In the genomic region with DNA sequence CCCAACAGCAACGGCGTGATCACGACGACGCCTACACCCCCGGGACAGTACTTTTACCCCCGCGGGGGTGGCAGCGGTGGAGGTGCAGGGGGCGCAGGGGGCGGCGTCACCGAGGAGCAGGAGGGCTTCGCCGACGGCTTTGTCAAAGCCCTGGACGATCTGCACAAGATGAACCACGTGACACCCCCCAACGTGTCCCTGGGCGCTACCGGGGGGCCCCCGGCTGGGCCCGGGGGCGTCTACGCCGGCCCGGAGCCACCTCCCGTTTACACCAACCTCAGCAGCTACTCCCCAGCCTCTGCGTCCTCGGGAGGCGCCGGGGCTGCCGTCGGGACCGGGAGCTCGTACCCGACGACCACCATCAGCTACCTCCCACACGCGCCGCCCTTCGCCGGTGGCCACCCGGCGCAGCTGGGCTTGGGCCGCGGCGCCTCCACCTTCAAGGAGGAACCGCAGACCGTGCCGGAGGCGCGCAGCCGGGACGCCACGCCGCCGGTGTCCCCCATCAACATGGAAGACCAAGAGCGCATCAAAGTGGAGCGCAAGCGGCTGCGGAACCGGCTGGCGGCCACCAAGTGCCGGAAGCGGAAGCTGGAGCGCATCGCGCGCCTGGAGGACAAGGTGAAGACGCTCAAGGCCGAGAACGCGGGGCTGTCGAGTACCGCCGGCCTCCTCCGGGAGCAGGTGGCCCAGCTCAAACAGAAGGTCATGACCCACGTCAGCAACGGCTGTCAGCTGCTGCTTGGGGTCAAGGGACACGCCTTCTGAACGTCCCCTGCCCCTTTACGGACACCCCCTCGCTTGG, we compare ENCODE assay signal across 1 cellular context.
A peak's percentile ranks its signal among the peaks of the same experiment; 100 is the strongest.
TF ChIP-seq lines count a peak whose summit lies in the region.

No MANE protein-coding gene starts in this region.

TF ChIP-seq in K562, 482 proteins besides CTCF, POLR2A, EP300 and RAD21 (continued from another document and continues in another):
- TF ChIP-seq, protein P1, sequence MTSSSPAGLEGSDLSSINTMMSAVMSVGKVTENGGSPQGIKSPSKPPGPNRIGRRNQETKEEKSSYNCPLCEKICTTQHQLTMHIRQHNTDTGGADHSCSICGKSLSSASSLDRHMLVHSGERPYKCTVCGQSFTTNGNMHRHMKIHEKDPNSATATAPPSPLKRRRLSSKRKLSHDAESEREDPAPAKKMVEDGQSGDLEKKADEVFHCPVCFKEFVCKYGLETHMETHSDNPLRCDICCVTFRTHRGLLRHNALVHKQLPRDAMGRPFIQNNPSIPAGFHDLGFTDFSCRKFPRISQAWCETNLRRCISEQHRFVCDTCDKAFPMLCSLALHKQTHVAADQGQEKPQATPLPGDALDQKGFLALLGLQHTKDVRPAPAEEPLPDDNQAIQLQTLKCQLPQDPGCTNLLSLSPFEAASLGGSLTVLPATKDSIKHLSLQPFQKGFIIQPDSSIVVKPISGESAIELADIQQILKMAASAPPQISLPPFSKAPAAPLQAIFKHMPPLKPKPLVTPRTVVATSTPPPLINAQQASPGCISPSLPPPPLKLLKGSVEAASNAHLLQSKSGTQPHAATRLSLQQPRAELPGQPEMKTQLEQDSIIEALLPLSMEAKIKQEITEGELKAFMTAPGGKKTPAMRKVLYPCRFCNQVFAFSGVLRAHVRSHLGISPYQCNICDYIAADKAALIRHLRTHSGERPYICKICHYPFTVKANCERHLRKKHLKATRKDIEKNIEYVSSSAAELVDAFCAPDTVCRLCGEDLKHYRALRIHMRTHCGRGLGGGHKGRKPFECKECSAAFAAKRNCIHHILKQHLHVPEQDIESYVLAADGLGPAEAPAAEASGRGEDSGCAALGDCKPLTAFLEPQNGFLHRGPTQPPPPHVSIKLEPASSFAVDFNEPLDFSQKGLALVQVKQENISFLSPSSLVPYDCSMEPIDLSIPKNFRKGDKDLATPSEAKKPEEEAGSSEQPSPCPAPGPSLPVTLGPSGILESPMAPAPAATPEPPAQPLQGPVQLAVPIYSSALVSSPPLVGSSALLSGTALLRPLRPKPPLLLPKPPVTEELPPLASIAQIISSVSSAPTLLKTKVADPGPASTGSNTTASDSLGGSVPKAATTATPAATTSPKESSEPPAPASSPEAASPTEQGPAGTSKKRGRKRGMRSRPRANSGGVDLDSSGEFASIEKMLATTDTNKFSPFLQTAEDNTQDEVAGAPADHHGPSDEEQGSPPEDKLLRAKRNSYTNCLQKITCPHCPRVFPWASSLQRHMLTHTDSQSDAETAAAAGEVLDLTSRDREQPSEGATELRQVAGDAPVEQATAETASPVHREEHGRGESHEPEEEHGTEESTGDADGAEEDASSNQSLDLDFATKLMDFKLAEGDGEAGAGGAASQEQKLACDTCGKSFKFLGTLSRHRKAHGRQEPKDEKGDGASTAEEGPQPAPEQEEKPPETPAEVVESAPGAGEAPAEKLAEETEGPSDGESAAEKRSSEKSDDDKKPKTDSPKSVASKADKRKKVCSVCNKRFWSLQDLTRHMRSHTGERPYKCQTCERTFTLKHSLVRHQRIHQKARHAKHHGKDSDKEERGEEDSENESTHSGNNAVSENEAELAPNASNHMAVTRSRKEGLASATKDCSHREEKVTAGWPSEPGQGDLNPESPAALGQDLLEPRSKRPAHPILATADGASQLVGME (CRISPR knock-in tag; IDR thresholded peaks at IDR 0.05): no peak; the same call in 1 of the 2 replicates
- TF ChIP-seq, protein P2, sequence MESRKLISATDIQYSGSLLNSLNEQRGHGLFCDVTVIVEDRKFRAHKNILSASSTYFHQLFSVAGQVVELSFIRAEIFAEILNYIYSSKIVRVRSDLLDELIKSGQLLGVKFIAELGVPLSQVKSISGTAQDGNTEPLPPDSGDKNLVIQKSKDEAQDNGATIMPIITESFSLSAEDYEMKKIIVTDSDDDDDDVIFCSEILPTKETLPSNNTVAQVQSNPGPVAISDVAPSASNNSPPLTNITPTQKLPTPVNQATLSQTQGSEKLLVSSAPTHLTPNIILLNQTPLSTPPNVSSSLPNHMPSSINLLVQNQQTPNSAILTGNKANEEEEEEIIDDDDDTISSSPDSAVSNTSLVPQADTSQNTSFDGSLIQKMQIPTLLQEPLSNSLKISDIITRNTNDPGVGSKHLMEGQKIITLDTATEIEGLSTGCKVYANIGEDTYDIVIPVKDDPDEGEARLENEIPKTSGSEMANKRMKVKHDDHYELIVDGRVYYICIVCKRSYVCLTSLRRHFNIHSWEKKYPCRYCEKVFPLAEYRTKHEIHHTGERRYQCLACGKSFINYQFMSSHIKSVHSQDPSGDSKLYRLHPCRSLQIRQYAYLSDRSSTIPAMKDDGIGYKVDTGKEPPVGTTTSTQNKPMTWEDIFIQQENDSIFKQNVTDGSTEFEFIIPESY (CRISPR knock-in tag; IDR thresholded peaks at IDR 0.05): no peak
- TF ChIP-seq, protein P3, sequence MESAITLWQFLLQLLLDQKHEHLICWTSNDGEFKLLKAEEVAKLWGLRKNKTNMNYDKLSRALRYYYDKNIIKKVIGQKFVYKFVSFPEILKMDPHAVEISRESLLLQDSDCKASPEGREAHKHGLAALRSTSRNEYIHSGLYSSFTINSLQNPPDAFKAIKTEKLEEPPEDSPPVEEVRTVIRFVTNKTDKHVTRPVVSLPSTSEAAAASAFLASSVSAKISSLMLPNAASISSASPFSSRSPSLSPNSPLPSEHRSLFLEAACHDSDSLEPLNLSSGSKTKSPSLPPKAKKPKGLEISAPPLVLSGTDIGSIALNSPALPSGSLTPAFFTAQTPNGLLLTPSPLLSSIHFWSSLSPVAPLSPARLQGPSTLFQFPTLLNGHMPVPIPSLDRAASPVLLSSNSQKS (CRISPR knock-in tag; IDR thresholded peaks at IDR 0.05): no peak
- TF ChIP-seq, protein P4, sequence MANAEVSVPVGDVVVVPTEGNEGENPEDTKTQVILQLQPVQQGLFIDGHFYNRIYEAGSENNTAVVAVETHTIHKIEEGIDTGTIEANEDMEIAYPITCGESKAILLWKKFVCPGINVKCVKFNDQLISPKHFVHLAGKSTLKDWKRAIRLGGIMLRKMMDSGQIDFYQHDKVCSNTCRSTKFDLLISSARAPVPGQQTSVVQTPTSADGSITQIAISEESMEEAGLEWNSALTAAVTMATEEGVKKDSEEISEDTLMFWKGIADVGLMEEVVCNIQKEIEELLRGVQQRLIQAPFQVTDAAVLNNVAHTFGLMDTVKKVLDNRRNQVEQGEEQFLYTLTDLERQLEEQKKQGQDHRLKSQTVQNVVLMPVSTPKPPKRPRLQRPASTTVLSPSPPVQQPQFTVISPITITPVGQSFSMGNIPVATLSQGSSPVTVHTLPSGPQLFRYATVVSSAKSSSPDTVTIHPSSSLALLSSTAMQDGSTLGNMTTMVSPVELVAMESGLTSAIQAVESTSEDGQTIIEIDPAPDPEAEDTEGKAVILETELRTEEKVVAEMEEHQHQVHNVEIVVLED (CRISPR knock-in tag; IDR thresholded peaks at IDR 0.05): no peak
- no peak for TF ChIP-seq CHD2 (IDR thresholded peaks at IDR 0.05; ENCODE audit: low read depth, low read length)
- no peak for TF ChIP-seq ZNF408 (CRISPR knock-in tag; IDR thresholded peaks at IDR 0.05; ENCODE audit: low read depth)
- no peak for TF ChIP-seq CHD4 (IDR thresholded peaks at IDR 0.05; ENCODE audit: insufficient read depth, insufficient replicate concordance, low read depth, low read length, poor library complexity, severe bottlenecking)
- no peak for TF ChIP-seq JUND (IDR thresholded peaks at IDR 0.05; ENCODE audit: borderline replicate concordance, low read depth, low read length)
- no peak for TF ChIP-seq JUND (tag; IDR thresholded peaks at IDR 0.05; ENCODE audit: borderline replicate concordance, low read depth, low read length)
- TF ChIP-seq CC2D1A (IDR thresholded peaks at IDR 0.05): no peak
- TF ChIP-seq TCF7L2 (IDR thresholded peaks at IDR 0.05; ENCODE audit: low read depth, low read length): no peak
- TF ChIP-seq MAZ (CRISPR knock-in tag; conservative IDR thresholded peaks at IDR 0.05 in 1 of 2, IDR thresholded peaks at IDR 0.05 in 1 of 2): peak in 1 of 2 experiments; percentile 29; a peak in 1 of 4 replicates
- TF ChIP-seq, protein P5, sequence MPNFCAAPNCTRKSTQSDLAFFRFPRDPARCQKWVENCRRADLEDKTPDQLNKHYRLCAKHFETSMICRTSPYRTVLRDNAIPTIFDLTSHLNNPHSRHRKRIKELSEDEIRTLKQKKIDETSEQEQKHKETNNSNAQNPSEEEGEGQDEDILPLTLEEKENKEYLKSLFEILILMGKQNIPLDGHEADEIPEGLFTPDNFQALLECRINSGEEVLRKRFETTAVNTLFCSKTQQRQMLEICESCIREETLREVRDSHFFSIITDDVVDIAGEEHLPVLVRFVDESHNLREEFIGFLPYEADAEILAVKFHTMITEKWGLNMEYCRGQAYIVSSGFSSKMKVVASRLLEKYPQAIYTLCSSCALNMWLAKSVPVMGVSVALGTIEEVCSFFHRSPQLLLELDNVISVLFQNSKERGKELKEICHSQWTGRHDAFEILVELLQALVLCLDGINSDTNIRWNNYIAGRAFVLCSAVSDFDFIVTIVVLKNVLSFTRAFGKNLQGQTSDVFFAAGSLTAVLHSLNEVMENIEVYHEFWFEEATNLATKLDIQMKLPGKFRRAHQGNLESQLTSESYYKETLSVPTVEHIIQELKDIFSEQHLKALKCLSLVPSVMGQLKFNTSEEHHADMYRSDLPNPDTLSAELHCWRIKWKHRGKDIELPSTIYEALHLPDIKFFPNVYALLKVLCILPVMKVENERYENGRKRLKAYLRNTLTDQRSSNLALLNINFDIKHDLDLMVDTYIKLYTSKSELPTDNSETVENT (CRISPR knock-in tag; IDR thresholded peaks at IDR 0.05): no peak
- no peak; the same call in 1 of the 2 replicates for TF ChIP-seq ZBTB17 (CRISPR knock-in tag; IDR thresholded peaks at IDR 0.05)
- no peak for TF ChIP-seq MTA2 (IDR thresholded peaks at IDR 0.05; ENCODE audit: low read depth)
- TF ChIP-seq, protein P6, sequence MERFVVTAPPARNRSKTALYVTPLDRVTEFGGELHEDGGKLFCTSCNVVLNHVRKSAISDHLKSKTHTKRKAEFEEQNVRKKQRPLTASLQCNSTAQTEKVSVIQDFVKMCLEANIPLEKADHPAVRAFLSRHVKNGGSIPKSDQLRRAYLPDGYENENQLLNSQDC (CRISPR knock-in tag; IDR thresholded peaks at IDR 0.05): no peak
- TF ChIP-seq ZNF212 (CRISPR knock-in tag; IDR thresholded peaks at IDR 0.05): no peak
- TF ChIP-seq FOSL1 (tag; conservative IDR thresholded peaks at IDR 0.05): no peak
- TF ChIP-seq E2F3 (CRISPR knock-in tag; IDR thresholded peaks at IDR 0.05): no peak
- TF ChIP-seq, protein P7, sequence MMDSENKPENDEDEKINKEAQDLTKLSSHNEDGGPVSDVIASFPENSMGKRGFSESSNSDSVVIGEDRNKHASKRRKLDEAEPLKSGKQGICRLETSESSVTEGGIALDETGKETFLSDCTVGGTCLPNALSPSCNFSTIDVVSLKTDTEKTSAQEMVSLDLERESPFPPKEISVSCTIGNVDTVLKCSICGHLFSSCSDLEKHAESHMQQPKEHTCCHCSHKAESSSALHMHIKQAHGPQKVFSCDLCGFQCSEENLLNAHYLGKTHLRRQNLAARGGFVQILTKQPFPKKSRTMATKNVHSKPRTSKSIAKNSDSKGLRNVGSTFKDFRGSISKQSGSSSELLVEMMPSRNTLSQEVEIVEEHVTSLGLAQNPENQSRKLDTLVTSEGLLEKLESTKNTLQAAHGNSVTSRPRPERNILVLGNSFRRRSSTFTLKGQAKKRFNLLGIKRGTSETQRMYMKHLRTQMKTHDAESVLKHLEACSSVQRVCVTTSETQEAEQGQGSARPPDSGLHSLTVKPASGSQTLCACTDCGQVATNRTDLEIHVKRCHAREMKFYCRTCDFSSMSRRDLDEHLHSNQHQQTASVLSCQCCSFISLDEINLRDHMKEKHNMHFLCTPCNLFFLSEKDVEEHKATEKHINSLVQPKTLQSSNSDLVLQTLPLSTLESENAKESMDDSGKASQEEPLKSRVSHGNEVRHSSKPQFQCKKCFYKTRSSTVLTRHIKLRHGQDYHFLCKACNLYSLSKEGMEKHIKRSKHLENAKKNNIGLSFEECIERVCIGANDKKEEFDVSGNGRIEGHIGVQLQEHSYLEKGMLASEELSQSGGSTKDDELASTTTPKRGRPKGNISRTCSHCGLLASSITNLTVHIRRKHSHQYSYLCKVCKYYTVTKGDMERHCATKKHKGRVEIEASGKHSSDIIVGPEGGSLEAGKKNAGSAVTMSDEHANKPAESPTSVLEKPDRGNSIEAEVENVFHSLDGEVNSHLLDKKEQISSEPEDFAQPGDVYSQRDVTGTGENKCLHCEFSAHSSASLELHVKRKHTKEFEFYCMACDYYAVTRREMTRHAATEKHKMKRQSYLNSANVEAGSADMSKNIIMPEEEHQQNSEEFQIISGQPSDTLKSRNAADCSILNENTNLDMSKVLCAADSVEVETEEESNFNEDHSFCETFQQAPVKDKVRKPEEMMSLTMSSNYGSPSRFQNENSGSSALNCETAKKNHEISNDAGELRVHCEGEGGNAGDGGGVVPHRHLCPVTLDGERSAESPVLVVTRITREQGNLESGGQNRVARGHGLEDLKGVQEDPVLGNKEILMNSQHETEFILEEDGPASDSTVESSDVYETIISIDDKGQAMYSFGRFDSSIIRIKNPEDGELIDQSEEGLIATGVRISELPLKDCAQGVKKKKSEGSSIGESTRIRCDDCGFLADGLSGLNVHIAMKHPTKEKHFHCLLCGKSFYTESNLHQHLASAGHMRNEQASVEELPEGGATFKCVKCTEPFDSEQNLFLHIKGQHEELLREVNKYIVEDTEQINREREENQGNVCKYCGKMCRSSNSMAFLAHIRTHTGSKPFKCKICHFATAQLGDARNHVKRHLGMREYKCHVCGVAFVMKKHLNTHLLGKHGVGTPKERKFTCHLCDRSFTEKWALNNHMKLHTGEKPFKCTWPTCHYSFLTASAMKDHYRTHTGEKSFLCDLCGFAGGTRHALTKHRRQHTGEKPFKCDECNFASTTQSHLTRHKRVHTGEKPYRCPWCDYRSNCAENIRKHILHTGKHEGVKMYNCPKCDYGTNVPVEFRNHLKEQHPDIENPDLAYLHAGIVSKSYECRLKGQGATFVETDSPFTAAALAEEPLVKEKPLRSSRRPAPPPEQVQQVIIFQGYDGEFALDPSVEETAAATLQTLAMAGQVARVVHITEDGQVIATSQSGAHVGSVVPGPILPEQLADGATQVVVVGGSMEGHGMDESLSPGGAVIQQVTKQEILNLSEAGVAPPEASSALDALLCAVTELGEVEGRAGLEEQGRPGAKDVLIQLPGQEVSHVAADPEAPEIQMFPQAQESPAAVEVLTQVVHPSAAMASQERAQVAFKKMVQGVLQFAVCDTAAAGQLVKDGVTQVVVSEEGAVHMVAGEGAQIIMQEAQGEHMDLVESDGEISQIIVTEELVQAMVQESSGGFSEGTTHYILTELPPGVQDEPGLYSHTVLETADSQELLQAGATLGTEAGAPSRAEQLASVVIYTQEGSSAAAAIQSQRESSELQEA (IDR thresholded peaks at IDR 0.05; ENCODE audit: low read depth): no peak
- TF ChIP-seq, protein P8, sequence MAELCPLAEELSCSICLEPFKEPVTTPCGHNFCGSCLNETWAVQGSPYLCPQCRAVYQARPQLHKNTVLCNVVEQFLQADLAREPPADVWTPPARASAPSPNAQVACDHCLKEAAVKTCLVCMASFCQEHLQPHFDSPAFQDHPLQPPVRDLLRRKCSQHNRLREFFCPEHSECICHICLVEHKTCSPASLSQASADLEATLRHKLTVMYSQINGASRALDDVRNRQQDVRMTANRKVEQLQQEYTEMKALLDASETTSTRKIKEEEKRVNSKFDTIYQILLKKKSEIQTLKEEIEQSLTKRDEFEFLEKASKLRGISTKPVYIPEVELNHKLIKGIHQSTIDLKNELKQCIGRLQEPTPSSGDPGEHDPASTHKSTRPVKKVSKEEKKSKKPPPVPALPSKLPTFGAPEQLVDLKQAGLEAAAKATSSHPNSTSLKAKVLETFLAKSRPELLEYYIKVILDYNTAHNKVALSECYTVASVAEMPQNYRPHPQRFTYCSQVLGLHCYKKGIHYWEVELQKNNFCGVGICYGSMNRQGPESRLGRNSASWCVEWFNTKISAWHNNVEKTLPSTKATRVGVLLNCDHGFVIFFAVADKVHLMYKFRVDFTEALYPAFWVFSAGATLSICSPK (IDR thresholded peaks at IDR 0.05; ENCODE audit: borderline replicate concordance): no peak
